8 cellular contexts compared by ENCODE assay signal in genomic region chr2:14632133-14632936, GRCh38. TPM values are rescaled to one million over a fixed set of nuclear protein-coding genes. Genes with fewer than 3 reads are reported as not detected.
DNase-seq lines count a peak whose midpoint lies in the region; ATAC-seq and TF ChIP-seq lines count a peak whose summit lies in the region.

A gene with protein sequence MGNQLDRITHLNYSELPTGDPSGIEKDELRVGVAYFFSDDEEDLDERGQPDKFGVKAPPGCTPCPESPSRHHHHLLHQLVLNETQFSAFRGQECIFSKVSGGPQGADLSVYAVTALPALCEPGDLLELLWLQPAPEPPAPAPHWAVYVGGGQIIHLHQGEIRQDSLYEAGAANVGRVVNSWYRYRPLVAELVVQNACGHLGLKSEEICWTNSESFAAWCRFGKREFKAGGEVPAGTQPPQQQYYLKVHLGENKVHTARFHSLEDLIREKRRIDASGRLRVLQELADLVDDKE (plus strand): TSS chr2:14632717. CDS start chr2:14633980, 1,263 bp downstream.

- H2AK5ac ChIP-seq in mesendoderm (ENCODE audit: low read length), result no peak within 1 kb of the TSS

- H2BK15ac ChIP-seq in mesendoderm (replicated peaks; ENCODE audit: low read depth), result no peak within 1 kb of the TSS

- DNase-seq in Ammon's horn (ENCODE audit: low spot score), result peak; percentile 91
- peak; percentile 92 for DNase-seq in RWPE2 (ENCODE audit: low spot score)
- no peak for DNase-seq in epithelial cell of proximal tubule (ENCODE audit: low read depth)
- DNase-seq in mesendoderm, result peak; percentile 91
- DNase-seq in thyroid gland, result peak; percentile 90 to 92
- no peak for DNase-seq in activated naive CD4-positive, alpha-beta T cell treated with anti-CD3 and anti-CD28 coated beads, Interleukin-2, amount 50 U/mL, for 16 hours
- DNase-seq in activated CD4-positive, CD25-positive, alpha-beta regulatory T cell treated with anti-CD3 and anti-CD28 coated beads, Interleukin-2, amount 50 U/mL, for 72 hours, result no peak

- no peak within 1 kb of the TSS for H3K4ac ChIP-seq in mesendoderm (ENCODE audit: low read depth, low read length)

- peak within 1 kb of the TSS; percentile 85 for H3K4me2 ChIP-seq in mesendoderm (ENCODE audit: low read length)

- H3K36me3 ChIP-seq in HUES6 (ENCODE audit: control insufficient read depth, insufficient read depth, low read length) (no peaks in the 10 kb centered on the region), RWPE2 (ENCODE audit: low read depth) (no peaks in the 10 kb centered on the region), mesendoderm (ENCODE audit: control insufficient read depth, insufficient read depth, low read length) (no peaks in the 10 kb centered on the region), thyroid gland (no peaks in the 10 kb centered on the region)

- no peaks in the 10 kb centered on the region for H3K79me2 ChIP-seq in mesendoderm (ENCODE audit: control insufficient read depth, insufficient read depth, low read length)

- TF ChIP-seq POLR2A in thyroid gland (IDR thresholded peaks at IDR 0.05), result peak in 1 of 2 donors; percentile 97

- no peak within 1 kb of the TSS for H3K23ac ChIP-seq in mesendoderm (ENCODE audit: low read length)

- peaks cover 9% of the 10 kb centered on the region; the same call in 1 of the 2 replicates for H3K4me1 ChIP-seq in HUES6 (ENCODE audit: control insufficient read depth, insufficient read depth, low read length)
- H3K4me1 ChIP-seq in RWPE2 (ENCODE audit: insufficient read depth, poor library complexity, severe bottlenecking), result peaks cover 21% of the 10 kb centered on the region
- no peaks in the 10 kb centered on the region for H3K4me1 ChIP-seq in mesendoderm (ENCODE audit: control insufficient read depth, low read depth, low read length)
- peaks cover 15 to 32% of the 10 kb centered on the region in 2 donors for H3K4me1 ChIP-seq in thyroid gland

- peak within 1 kb of the TSS; percentile 77 for H3K56ac ChIP-seq in mesendoderm (ENCODE audit: low read length)

- no peak within 1 kb of the TSS for H2BK5ac ChIP-seq in mesendoderm (ENCODE audit: low read length)

- no peak within 1 kb of the TSS for H3K27ac ChIP-seq in HUES6 (ENCODE audit: low read depth, low read length)
- no peak within 1 kb of the TSS for H3K27ac ChIP-seq in RWPE2 (ENCODE audit: poor library complexity, severe bottlenecking)
- H3K27ac ChIP-seq in mesendoderm (ENCODE audit: low read depth, low read length), result no peak within 1 kb of the TSS
- peak within 1 kb of the TSS in 1 of 3 donors; percentile 82 for H3K27ac ChIP-seq in thyroid gland

- no peak within 1 kb of the TSS for H4K5ac ChIP-seq in mesendoderm (ENCODE audit: low read length)

- H3K9me3 ChIP-seq in HUES6 (ENCODE audit: control insufficient read depth, insufficient read depth, low read depth, low read length) (no peaks in the 10 kb centered on the region), RWPE2 (ENCODE audit: severe bottlenecking) (no peaks in the 10 kb centered on the region), thyroid gland (no peaks in the 10 kb centered on the region)

- intact Hi-C loops in thyroid gland (cut with DNase I), result no loop called here

- peak; percentile 86 for ATAC-seq in RWPE2 (ENCODE audit: low read depth)

- H3K4me3 ChIP-seq in HUES6 (ENCODE audit: low read depth, low read length), result peak within 1 kb of the TSS; percentile 70
- peak within 1 kb of the TSS; percentile 46 for H3K4me3 ChIP-seq in RWPE2 (ENCODE audit: severe bottlenecking)
- H3K4me3 ChIP-seq in epithelial cell of proximal tubule (ENCODE audit: low read depth, low read length), result peak within 1 kb of the TSS; percentile 75
- H3K4me3 ChIP-seq in mesendoderm (ENCODE audit: low read length), result peak within 1 kb of the TSS; percentile 36
- H3K4me3 ChIP-seq in thyroid gland (replicated peaks in 1 of 3), result peak within 1 kb of the TSS in 2 of 3 donors; percentile 31 to 40

- no peak within 1 kb of the TSS for H3K18ac ChIP-seq in mesendoderm (ENCODE audit: low read length)

- no peak within 1 kb of the TSS for H2BK120ac ChIP-seq in mesendoderm (ENCODE audit: low read depth, low read length)

- no peaks in the 10 kb centered on the region for H3K79me1 ChIP-seq in mesendoderm (ENCODE audit: low read length)

- peaks cover 92% of the 10 kb centered on the region for H3K27me3 ChIP-seq in HUES6 (ENCODE audit: control insufficient read depth, insufficient read depth, low read length)
- H3K27me3 ChIP-seq in RWPE2 (ENCODE audit: insufficient read depth, poor library complexity, severe bottlenecking), result no peaks in the 10 kb centered on the region
- H3K27me3 ChIP-seq in mesendoderm (ENCODE audit: insufficient read depth, low read length, poor library complexity), result peaks cover 16% of the 10 kb centered on the region
- no peaks in the 10 kb centered on the region for H3K27me3 ChIP-seq in thyroid gland

- TF ChIP-seq CTCF in RWPE2 (IDR thresholded peaks at IDR 0.05; ENCODE audit: poor library complexity, severe bottlenecking) (no peak), epithelial cell of proximal tubule (conservative IDR thresholded peaks at IDR 0.05; ENCODE audit: low read depth, low read length) (no peak), thyroid gland (IDR thresholded peaks at IDR 0.05) (no peak)

- WGBS in mesendoderm (ENCODE audit: extremely low coverage, insufficient coverage, low lambda C conversion rate), result no CpG with 5 or more reads among the region's 81 CpGs
- 2 to 4% methylated on average over 18 to 55 of the region's 81 CpGs for WGBS in thyroid gland, 2 donors

- H4K8ac ChIP-seq in mesendoderm (ENCODE audit: low read depth, low read length), result no peak within 1 kb of the TSS

- H3K9ac ChIP-seq in HUES6 (ENCODE audit: low read length), result no peak within 1 kb of the TSS
- H3K9ac ChIP-seq in mesendoderm (ENCODE audit: low read length), result peak within 1 kb of the TSS; percentile 56

RNA-seq across cellular contexts. Expression of the gene that starts here (rescaled TPM):
- total RNA-seq in epithelial cell of proximal tubule (14.1 and 14.2 TPM in 2 replicates), thyroid gland (10 to 100 TPM in 3 of 4 donors, 1 to 10 TPM in 1; 9.2 to 21.1 (median 10.8) TPM)
- polyA plus RNA-seq in mesendoderm (2013, experiment 1 of 2), result 0.34 TPM
- 0.46 TPM for polyA plus RNA-seq in mesendoderm (2013, experiment 2 of 2)

Comparison
In these comparisons a context has a peak if more than half of its experiments do, and no peak if none do; other contexts are left out.
1. DNase-seq: peak in Ammon's horn (single experiment), RWPE2 (single experiment), mesendoderm (single experiment) and thyroid gland (2 of 2); none in epithelial cell of proximal tubule (single experiment), activated naive CD4-positive, alpha-beta T cell treated with anti-CD3 and anti-CD28 coated beads, Interleukin-2, amount 50 U/mL, for 16 hours (single experiment) and activated CD4-positive, CD25-positive, alpha-beta regulatory T cell treated with anti-CD3 and anti-CD28 coated beads, Interleukin-2, amount 50 U/mL, for 72 hours (single experiment).
2. Peak in every context shown above with its lines, with median percentiles within 50 percentile points of each other: H3K4me3 ChIP-seq.